Comparison of ENCODE assay signal across 1 cellular context in genomic region chr11:61814958-61815789, GRCh38.
TF ChIP-seq lines count a peak whose summit lies in the region.

No MANE protein-coding gene starts in this region.

TF ChIP-seq in K562, 482 proteins besides CTCF, POLR2A, EP300 and RAD21 (continued from another document and continues in another):
- peak; percentile 27; the same call in 1 of the 2 replicates for TF ChIP-seq ZBTB40 (IDR thresholded peaks at IDR 0.05)
- no peak for TF ChIP-seq ZBTB40 (CRISPR knock-in tag; IDR thresholded peaks at IDR 0.05)
- TF ChIP-seq MNT (conservative IDR thresholded peaks at IDR 0.05) = peak; percentile 59 to 68
- no peak for TF ChIP-seq CAMTA2 (CRISPR knock-in tag; conservative IDR thresholded peaks at IDR 0.05)
- no peak for TF ChIP-seq TAF15 (IDR thresholded peaks at IDR 0.05; ENCODE audit: low read depth, low read length)
- 0 out of 2 replicates have a peak, but pooled peaks have one; percentile 6 for TF ChIP-seq ID3 (CRISPR knock-in tag; IDR thresholded peaks at IDR 0.05)
- peak; percentile 66; the same call in 1 of the 2 replicates for TF ChIP-seq ID3 (tag; IDR thresholded peaks at IDR 0.05)
- TF ChIP-seq XRCC5 (IDR thresholded peaks at IDR 0.05; ENCODE audit: low read depth, low read length) = no peak
- TF ChIP-seq ZNF280A (IDR thresholded peaks at IDR 0.05; ENCODE audit: low read depth, partially characterized antibody) = no peak
- TF ChIP-seq ZBTB43 (CRISPR knock-in tag; IDR thresholded peaks at IDR 0.05) = no peak
- peak; percentile 34; the same call in 1 of the 2 replicates for TF ChIP-seq RB1 (IDR thresholded peaks at IDR 0.05; ENCODE audit: low read depth)
- TF ChIP-seq SP2 (IDR thresholded peaks at IDR 0.05; ENCODE audit: extremely low read depth, low read depth, low read length, poor library complexity, severe bottlenecking) = no peak
- no peak for TF ChIP-seq ZNF124 (CRISPR knock-in tag; IDR thresholded peaks at IDR 0.05)
- peak; percentile 76 for TF ChIP-seq L3MBTL2 (IDR thresholded peaks at IDR 0.05)
- no peak for TF ChIP-seq DLX4 (CRISPR knock-in tag; IDR thresholded peaks at IDR 0.05)
- no peak for TF ChIP-seq ARID4B (CRISPR knock-in tag; IDR thresholded peaks at IDR 0.05)
- no peak for TF ChIP-seq DACH1 (IDR thresholded peaks at IDR 0.05; ENCODE audit: partially characterized antibody)
- no peak for TF ChIP-seq FOXJ2 (tag; IDR thresholded peaks at IDR 0.05)
- TF ChIP-seq FOXA3 (CRISPR knock-in tag; conservative IDR thresholded peaks at IDR 0.05 in 1 of 2, IDR thresholded peaks at IDR 0.05 in 1 of 2) = no peak
- TF ChIP-seq YBX1 (IDR thresholded peaks at IDR 0.05) = no peak
- no peak for TF ChIP-seq ZNF57 (CRISPR knock-in tag; IDR thresholded peaks at IDR 0.05)
- no peak for TF ChIP-seq PHTF2 (CRISPR knock-in tag; IDR thresholded peaks at IDR 0.05)
- peak; percentile 82; the same call in 1 of the 2 replicates for TF ChIP-seq ESRRA (IDR thresholded peaks at IDR 0.05; ENCODE audit: borderline replicate concordance, low read depth)
- no peak for TF ChIP-seq PCBP2 (IDR thresholded peaks at IDR 0.05; ENCODE audit: low read depth, low read length, poor library complexity, severe bottlenecking)
- TF ChIP-seq MITF (IDR thresholded peaks at IDR 0.05) = no peak
- TF ChIP-seq SMC3 (conservative IDR thresholded peaks at IDR 0.05; ENCODE audit: insufficient read depth, low read depth, low read length) = no peak
